Comparison of ENCODE assay signal across 10 cellular contexts in the genomic region with DNA sequence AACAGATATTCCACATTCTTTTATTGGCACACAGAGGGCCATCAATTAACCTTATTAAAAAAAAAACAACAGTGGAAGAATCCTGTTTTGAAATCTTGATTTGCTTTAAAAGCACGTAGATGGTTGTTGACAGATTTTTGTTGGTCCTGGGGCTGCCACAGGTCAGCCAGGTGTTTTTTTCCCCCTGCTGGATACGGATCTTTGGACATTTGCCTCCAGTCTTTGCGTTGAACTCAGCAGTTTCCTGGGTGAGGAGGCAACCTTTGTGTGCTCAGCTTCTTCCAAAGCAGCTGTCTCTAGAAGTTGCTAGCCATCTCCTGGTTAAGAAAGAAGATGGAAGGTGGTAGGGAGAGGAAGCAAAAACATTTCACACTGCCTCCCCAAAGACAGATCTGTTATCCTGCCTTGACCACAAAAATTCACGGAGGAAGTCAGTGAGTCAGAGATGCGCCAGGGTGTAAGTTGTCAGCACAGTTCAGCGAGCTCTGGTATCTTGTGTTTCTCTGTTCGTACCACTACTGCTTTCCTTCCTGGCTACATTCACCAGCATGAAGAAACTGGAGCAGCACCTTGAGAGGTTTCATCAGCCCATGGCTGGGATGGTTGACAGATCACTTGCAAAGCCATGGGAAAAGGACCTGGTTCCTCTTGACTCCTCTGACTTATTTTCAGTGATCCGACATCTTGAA.
DNase-seq lines count a peak whose midpoint lies in the region; ATAC-seq, FAIRE-seq and TF ChIP-seq lines count a peak whose summit lies in the region.
"Had no signal": no experiment of that assay in that cellular context is flagged by ENCODE, and none has a peak within 500 bp of the region (broad histone marks: within the 10 kb centered on the region; RNA-seq: fewer than 3 reads in every experiment).

No MANE protein-coding gene starts in this region.

- TF ChIP-seq CTCF in mucosa of descending colon (IDR thresholded peaks at IDR 0.05), result no peak
- TF ChIP-seq CTCF in GM13977 (IDR thresholded peaks at IDR 0.05; ENCODE audit: extremely low read depth, insufficient read depth, missing control alignments), result no peak

- H3K4me1 ChIP-seq in mucosa of descending colon (ENCODE audit: low read depth), result peaks cover 17% of the 10 kb centered on the region
- H3K4me1 ChIP-seq: parathyroid adenoma had no signal

- H3K36me3 Mint-ChIP-seq in activated naive CD4-positive, alpha-beta T cell treated with anti-CD3 and anti-CD28 coated beads, Interleukin-2, amount 50 U/mL, for 72 hours, result no peaks in the 10 kb centered on the region

- H3K9me3 ChIP-seq in mucosa of descending colon, result no peaks in the 10 kb centered on the region

- peak overlapping the region; percentile 75 to 79 for H3K27ac Mint-ChIP-seq in activated naive CD4-positive, alpha-beta T cell treated with anti-CD3 and anti-CD28 coated beads, Interleukin-2, amount 50 U/mL, for 72 hours

- DNase-seq in GM04503 (ENCODE audit: low read depth) (peak; percentile 56), RCC 7860 (ENCODE audit: low spot score) (peak; percentile 92), mucosa of descending colon (no peak), GM13977 (ENCODE audit: low spot score) (no peak), NCI-H2227 (lab: John Stamatoyannopoulos, UW; ENCODE audit: unreplicated experiment) (no peak), NCI-H345 (lab: John Stamatoyannopoulos, UW) (no peak)
- DNase-seq in activated naive CD4-positive, alpha-beta T cell treated with anti-CD3 and anti-CD28 coated beads, Interleukin-2, amount 50 U/mL, for 72 hours (ENCODE audit: low spot score in 2 of 2), result peak; percentile 28 to 60

- in situ Hi-C loops in GM13977 (cut with MboI; ENCODE audit: low pct_unique_long_range_greater_than_20kb, low sequenced_read_pairs, unreplicated experiment), result no loop called here

- H3K36me3 ChIP-seq in mucosa of descending colon (ENCODE audit: low read depth), result no peaks in the 10 kb centered on the region

- H3K4me3 ChIP-seq in mucosa of descending colon, result no peak overlapping the region

- peak; percentile 93 for FAIRE-seq in RCC 7860 (lab: Jason Lieb, UNC)

- H3K9me3 Mint-ChIP-seq in activated naive CD4-positive, alpha-beta T cell treated with anti-CD3 and anti-CD28 coated beads, Interleukin-2, amount 50 U/mL, for 72 hours, result peaks cover 0 to 5% of the 10 kb centered on the region in 2 donors

- intact Hi-C loops in mucosa of descending colon (cut with DNase I, micrococcal nuclease), result no loop called here

- ATAC-seq in HG02623 (IDR thresholded peaks at IDR 0.05; ENCODE audit: unreplicated experiment) (peak; percentile 63), mucosa of descending colon (peak; percentile 28)
- peak; percentile 93 to 96 for ATAC-seq in activated naive CD4-positive, alpha-beta T cell treated with anti-CD3 and anti-CD28 coated beads, Interleukin-2, amount 50 U/mL, for 72 hours
- ATAC-seq: Panc1 had no signal

Comparison
In these comparisons a context has a peak if more than half of its experiments do, and no peak if none do; other contexts are left out.
1. DNase-seq: peak in GM04503 (single experiment), RCC 7860 (single experiment) and activated naive CD4-positive, alpha-beta T cell treated with anti-CD3 and anti-CD28 coated beads, Interleukin-2, amount 50 U/mL, for 72 hours (2 of 2); none in mucosa of descending colon (0 of 3), GM13977 (single experiment), NCI-H2227 (single experiment) and NCI-H345 (single experiment).
2. ATAC-seq: peak in every context shown above with its lines; median percentile 94 in activated naive CD4-positive, alpha-beta T cell treated with anti-CD3 and anti-CD28 coated beads, Interleukin-2, amount 50 U/mL, for 72 hours; 63 in HG02623; 28 in mucosa of descending colon.